Comparison of ENCODE assay signal across 9 cellular contexts in the genomic region with DNA sequence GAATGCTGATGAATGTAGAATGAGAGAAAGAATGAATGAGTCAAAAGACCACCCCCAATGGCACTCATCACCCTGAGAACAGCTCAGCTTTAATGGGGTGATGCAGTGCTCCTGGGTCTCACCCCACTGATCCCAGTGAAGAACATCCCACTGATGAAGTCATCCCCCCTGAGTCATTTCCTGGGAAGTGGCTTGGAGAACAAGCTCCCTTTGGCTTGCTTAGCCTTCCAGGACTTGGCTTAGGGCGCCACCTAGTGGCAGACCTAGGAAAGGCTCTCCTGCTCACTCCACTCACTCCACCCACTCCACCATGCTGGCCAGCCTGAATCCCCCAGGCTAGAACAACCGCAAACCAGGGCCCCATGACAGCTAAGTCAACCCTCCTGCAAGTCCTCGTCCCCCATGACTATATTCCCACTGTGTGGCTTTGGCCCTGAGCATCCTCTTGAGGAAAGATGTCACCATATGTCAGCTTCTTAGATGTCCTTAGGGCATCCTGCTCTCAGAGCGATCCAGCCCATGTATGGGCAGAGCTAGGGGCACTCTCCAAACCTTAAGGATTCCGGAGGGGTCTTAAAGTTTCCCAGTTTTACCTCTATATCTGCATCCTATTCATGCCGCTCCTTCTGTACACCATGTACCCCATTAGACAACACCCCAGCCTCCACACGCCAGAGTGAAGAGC. TPM values are rescaled to one million over a fixed set of nuclear protein-coding genes. Genes with fewer than 3 reads are reported as not detected.
A peak's percentile ranks its signal among the peaks of the same experiment; 100 is the strongest.
DNase-seq lines count a peak whose midpoint lies in the region; FAIRE-seq and TF ChIP-seq lines count a peak whose summit lies in the region.
"Had no signal": no experiment of that assay in that cellular context is flagged by ENCODE, and none has a peak within 500 bp of the region (broad histone marks: within the 10 kb centered on the region; RNA-seq: fewer than 3 reads in every experiment).

No MANE protein-coding gene starts in this region.

- H3K4me2 ChIP-seq in osteoblast (ENCODE audit: insufficient read depth, low read length): no peak overlapping the region

- H3K4me1 ChIP-seq in SJCRH30 (peaks cover 8% of the 10 kb centered on the region), osteoblast (ENCODE audit: insufficient read depth, low read length) (no peaks in the 10 kb centered on the region), thyroid gland (peaks cover 12 to 18% of the 10 kb centered on the region in 2 donors)

- H3K27ac ChIP-seq in SJCRH30 (no peak overlapping the region), osteoblast (ENCODE audit: low read depth, low read length) (no peak overlapping the region), thyroid gland (no peak overlapping the region)

- H3K27me3 ChIP-seq in SJCRH30: no peaks in the 10 kb centered on the region
- no peaks in the 10 kb centered on the region for H3K27me3 ChIP-seq in osteoblast (ENCODE audit: insufficient read depth, low read length)
- no peaks in the 10 kb centered on the region for H3K27me3 ChIP-seq in thyroid gland

- intact Hi-C loops in thyroid gland (cut with DNase I): loop anchor here (2.0 to 5.0 kb wide), 2 partner anchors 104 to 105 kb away; no protein-coding TSS in a partner anchor

- TF ChIP-seq CTCF in osteoblast (IDR thresholded peaks at IDR 0.05; ENCODE audit: extremely low read depth, low read depth, low read length): peak; percentile 99
- peak; percentile 92 to 98 (median 96) for TF ChIP-seq CTCF in thyroid gland (IDR thresholded peaks at IDR 0.05)

- DNase-seq in 8988T (peak; percentile 68), GM18507 (ENCODE audit: extremely low spot score, insufficient read length, low read depth) (peak; percentile 54), MV-4-11 (lab: John Stamatoyannopoulos, UW) (peak; percentile 74), SJCRH30 (peak; percentile 82 to 91), frontal cortex (ENCODE audit: low spot score in 2 of 2) (peak; percentile 46 to 85), osteoblast (ENCODE audit: insufficient read length, low spot score, missing footprints) (peak; percentile 97), thyroid gland (peak; percentile 87 to 89)
- peak; percentile 94 for DNase-seq in activated effector memory CD4-positive, alpha-beta T cell treated with anti-CD3 and anti-CD28 coated beads, Interleukin-2, amount 50 U/mL, for 16 hours

- no peaks in the 10 kb centered on the region for H3K36me3 ChIP-seq in SJCRH30
- no peaks in the 10 kb centered on the region for H3K36me3 ChIP-seq in osteoblast (ENCODE audit: insufficient read depth, low read length)
- H3K36me3 ChIP-seq in thyroid gland: no peaks in the 10 kb centered on the region

- TF ChIP-seq POLR2A in thyroid gland (IDR thresholded peaks at IDR 0.05): no peak

- H3K9me3 ChIP-seq in SJCRH30 (replicated peaks) (no peaks in the 10 kb centered on the region), osteoblast (ENCODE audit: low read depth, low read length) (no peaks in the 10 kb centered on the region), thyroid gland (no peaks in the 10 kb centered on the region)

- H4K20me1 ChIP-seq in osteoblast (ENCODE audit: insufficient read depth, low read length): no peaks in the 10 kb centered on the region

- no peak overlapping the region for H2AFZ ChIP-seq in osteoblast (ENCODE audit: low read length)

- FAIRE-seq in GM18507 (lab: Jason Lieb, UNC): peak; percentile 71
- no peak for FAIRE-seq in frontal cortex (lab: Jason Lieb, UNC)
- FAIRE-seq: G401.6 had no signal

- H3K79me2 ChIP-seq in osteoblast (ENCODE audit: insufficient read depth, low read length): no peaks in the 10 kb centered on the region

- H3K4me3 ChIP-seq in SJCRH30 (no peak overlapping the region), osteoblast (ENCODE audit: insufficient read depth, low read length) (no peak overlapping the region), thyroid gland (replicated peaks in 1 of 3) (no peak overlapping the region)

- 37 to 52% methylated on average over 5 to 7 of the region's 7 CpGs for WGBS in thyroid gland, 2 donors

RNA-seq across cellular contexts. Expression of a gene that starts 17.8 kb away (rescaled TPM):
- not detected in 2 replicates for total RNA-seq in SJCRH30 (2014; rRNA removed; shearing (Covaris generic))
- total RNA-seq in frontal cortex: 0.41 TPM
- total RNA-seq in osteoblast: not detected in 2 replicates
- 10 to 100 TPM in 3 of 4 donors, 1 to 10 TPM in 1; 8.5 to 24.3 (median 13.0) TPM for total RNA-seq in thyroid gland

RNA-seq across cellular contexts. Expression of a gene that starts 39.2 kb away (rescaled TPM):
- total RNA-seq in SJCRH30 (2014; rRNA removed; shearing (Covaris generic)): not detected in 2 replicates
- total RNA-seq in frontal cortex (2.0 TPM), osteoblast (1.1 TPM in 1 of 2 replicates, not detected in the other), thyroid gland (10 to 100 TPM in 3 of 4 donors, 1 to 10 TPM in 1; 5.3 to 21.9 (median 10.6) TPM)
